ENCODE assay signal across 8 cellular contexts in genomic region chr19:10227215-10227971, GRCh38. TPM values are rescaled to one million over a fixed set of nuclear protein-coding genes. Genes with fewer than 3 reads are reported as not detected.
DNase-seq lines count a peak whose midpoint lies in the region; ATAC-seq and TF ChIP-seq lines count a peak whose summit lies in the region.

No MANE protein-coding gene starts in this region.

- DNase-seq in CD4-positive, alpha-beta T cell = no peak
- DNase-seq in left ventricle myocardium inferior = peak; percentile 56
- peak; percentile 26 for DNase-seq in retina
- DNase-seq in NOMO-1 (lab: John Stamatoyannopoulos, UW; ENCODE audit: unreplicated experiment in 2 of 2) = no peak
- no peak for DNase-seq in germinal center (ENCODE audit: low spot score)

- CTCF ChIA-PET in CD4-positive, alpha-beta T cell (lab: Charles Lee) = interaction anchor here (3.0 kb wide), 1 partner anchor 22 kb away, joined by 38 read pairs; no protein-coding TSS in a partner anchor

- no peak for TF ChIP-seq CTCF in CD4-positive, alpha-beta T cell (IDR thresholded peaks at IDR 0.05)
- TF ChIP-seq CTCF in left ventricle myocardium inferior (IDR thresholded peaks at IDR 0.05; ENCODE audit: borderline replicate concordance) = no peak

- peaks cover 23% of the 10 kb centered on the region for H3K4me1 Mint-ChIP-seq in CD4-positive, alpha-beta T cell (ENCODE audit: low read depth)

- 63 to 74% (median 69%) methylated on average over 24 of the region's 24 CpGs for WGBS in adipose tissue, 3 donors

- peaks cover 11% of the 10 kb centered on the region for H3K36me3 ChIP-seq in left ventricle myocardium inferior

- H3K27ac ChIP-seq in CD4-positive, alpha-beta T cell (ENCODE audit: low read depth, low read length) = no peak overlapping the region
- H3K27ac ChIP-seq in adipose tissue (ENCODE audit: low read depth, low read length) = peak overlapping the region; percentile 19
- H3K27ac ChIP-seq in left ventricle myocardium inferior (replicated peaks) = peak overlapping the region; percentile 95

- H3K27me3 ChIP-seq in CD4-positive, alpha-beta T cell (ENCODE audit: control insufficient read depth, insufficient read depth, low read length) = no peaks in the 10 kb centered on the region
- H3K27me3 ChIP-seq in left ventricle myocardium inferior (ENCODE audit: low read depth) = peaks cover 16% of the 10 kb centered on the region

- no peaks in the 10 kb centered on the region for H3K9me3 ChIP-seq in CD4-positive, alpha-beta T cell (ENCODE audit: control insufficient read depth, low read length)
- no peaks in the 10 kb centered on the region for H3K9me3 ChIP-seq in left ventricle myocardium inferior (replicated peaks)

- H3K4me3 Mint-ChIP-seq in CD4-positive, alpha-beta T cell = peak overlapping the region; percentile 25

- no peaks in the 10 kb centered on the region for H3K9me3 Mint-ChIP-seq in CD4-positive, alpha-beta T cell

- no peak for ATAC-seq in CD4-positive, alpha-beta T cell (ENCODE audit: poor library complexity)
- ATAC-seq in GM19452 (IDR thresholded peaks at IDR 0.05; ENCODE audit: unreplicated experiment) = no peak
- no peak for ATAC-seq in GM21786 (IDR thresholded peaks at IDR 0.05; ENCODE audit: unreplicated experiment)

- peaks cover 8% of the 10 kb centered on the region for H3K36me3 Mint-ChIP-seq in CD4-positive, alpha-beta T cell (ENCODE audit: low read depth)

- intact Hi-C loops in CD4-positive, alpha-beta T cell (cut with DNase I, micrococcal nuclease) = loop anchor here in 1 of 2 experiments (10.0 kb wide), 1 partner anchor 373 kb away; no protein-coding TSS in a partner anchor
- intact Hi-C loops in left ventricle myocardium inferior (cut with micrococcal nuclease) = no loop called here

- H3K4me3 ChIP-seq in left ventricle myocardium inferior = peak overlapping the region; percentile 26

- H3K27me3 Mint-ChIP-seq in CD4-positive, alpha-beta T cell = no peaks in the 10 kb centered on the region

- POLR2A ChIA-PET in CD4-positive, alpha-beta T cell (lab: Charles Lee) = interaction anchor here (0.6 kb wide), 1 partner anchor 194 kb away, joined by 3 read pairs; no protein-coding TSS in a partner anchor

- peaks cover 66% of the 10 kb centered on the region for H3K4me1 ChIP-seq in left ventricle myocardium inferior

- no peak overlapping the region for H3K27ac Mint-ChIP-seq in CD4-positive, alpha-beta T cell

RNA-seq across cellular contexts. Expression of gene S1PR2, which starts 3.7 kb away (rescaled TPM):
- total RNA-seq in CD4-positive, alpha-beta T cell = 10 to 100 TPM; 14.6 to 17.2 TPM
- polyA plus RNA-seq in adipose tissue = 10 to 100 TPM in 1 of 3 donors, 1 to 10 TPM in 2; 1.2 to 15.2 (median 4.0) TPM
- 3.5 TPM for total RNA-seq in left ventricle myocardium inferior

RNA-seq across cellular contexts. Expression of gene MRPL4, which starts 24.6 kb away (rescaled TPM):
- 10 to 100 TPM; 44.6 to 47.3 TPM for total RNA-seq in CD4-positive, alpha-beta T cell
- 10 to 100 TPM; 33.4 to 85.7 (median 40.5) TPM for polyA plus RNA-seq in adipose tissue
- total RNA-seq in left ventricle myocardium inferior = 77.0 TPM

RNA-seq across cellular contexts. Expression of gene DNMT1, which starts 32.6 kb away (rescaled TPM):
- total RNA-seq in CD4-positive, alpha-beta T cell = 100 to 1,000 TPM; 159 to 160 TPM
- polyA plus RNA-seq in adipose tissue = 10 to 100 TPM in 2 of 3 donors, 1 to 10 TPM in 1; 8.3 to 41.1 (median 27.0) TPM
- total RNA-seq in left ventricle myocardium inferior = 23.9 TPM

RNA-seq across cellular contexts. Expression of gene ICAM1, which starts 43.5 kb away (rescaled TPM):
- 1 to 10 TPM; 7.0 to 7.4 TPM for total RNA-seq in CD4-positive, alpha-beta T cell
- 100 to 1,000 TPM in 1 of 3 donors, 10 to 100 TPM in 1, 1 to 10 TPM in 1; 5.6 to 134 (median 26.0) TPM for polyA plus RNA-seq in adipose tissue
- total RNA-seq in left ventricle myocardium inferior = 7.1 TPM

RNA-seq across cellular contexts. Expression of gene ICAM4, which starts 59.4 kb away (rescaled TPM):
- total RNA-seq in CD4-positive, alpha-beta T cell = under 1 TPM; 0.52 to 0.70 TPM
- polyA plus RNA-seq in adipose tissue = 1 to 10 TPM in 2 of 3 donors, under 1 TPM in 1; 0.06 to 2.5 (median 2.5) TPM
- total RNA-seq in left ventricle myocardium inferior = 0.36 TPM

Comparison
In these comparisons a context has a peak if more than half of its experiments do, and no peak if none do; other contexts are left out.
1. DNase-seq: peak in left ventricle myocardium inferior (single experiment) and retina (single experiment); none in CD4-positive, alpha-beta T cell (0 of 10), NOMO-1 (0 of 2) and germinal center (single experiment).